Comparison of ENCODE assay signal across 27 cellular contexts in the genomic region with DNA sequence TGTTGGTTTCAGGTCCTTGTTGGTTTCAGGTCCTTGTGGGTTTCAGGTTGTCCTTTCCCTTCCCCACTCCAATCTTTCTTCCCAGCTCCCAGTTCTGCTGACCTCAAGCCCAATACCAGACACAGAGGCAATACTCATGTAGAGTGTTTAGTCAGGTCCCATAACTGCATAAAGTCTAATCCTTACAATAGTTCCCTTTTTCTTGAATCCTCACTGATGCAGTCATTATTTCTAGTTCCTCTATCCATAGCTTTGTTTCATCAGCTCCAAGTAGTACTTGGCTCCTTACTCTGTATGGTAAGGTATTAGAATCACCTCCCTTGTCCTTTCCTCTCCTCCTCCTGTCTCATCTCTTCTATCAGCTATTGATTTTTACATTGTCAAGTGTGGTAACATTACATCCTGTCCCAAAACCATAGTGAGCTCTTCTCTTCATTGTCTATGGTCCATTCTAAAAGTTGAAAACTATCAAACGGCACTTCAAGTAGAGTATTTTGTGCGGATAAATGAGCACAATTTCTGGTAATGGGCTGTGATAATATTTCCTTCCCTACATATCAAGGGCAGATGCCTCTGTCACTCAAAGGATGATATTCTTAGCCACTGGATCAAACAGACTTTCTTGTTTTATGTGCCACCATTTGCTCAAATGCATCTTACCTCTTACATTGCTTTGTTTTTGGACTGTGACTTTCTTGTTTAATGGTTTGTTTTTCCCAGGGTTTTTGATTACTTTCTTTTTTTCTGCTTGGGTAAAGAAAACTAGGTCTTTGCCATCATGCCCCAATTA. TPM values are rescaled to one million over a fixed set of nuclear protein-coding genes. Genes with fewer than 3 reads are reported as not detected.
DNase-seq lines count a peak whose midpoint lies in the region; ATAC-seq and TF ChIP-seq lines count a peak whose summit lies in the region.
"Had no signal": no experiment of that assay in that cellular context is flagged by ENCODE, and none has a peak within 500 bp of the region (broad histone marks: within the 10 kb centered on the region; RNA-seq: fewer than 3 reads in every experiment).

No MANE protein-coding gene starts in this region.

- DNase-seq in KBM-7, result peak; percentile 55
- DNase-seq in NOMO-1 treated with DMSO at 0.1 percent for 48 hours (lab: John Stamatoyannopoulos, UW; ENCODE audit: unreplicated experiment), result peak; percentile 88
- peak; percentile 1 for DNase-seq in endodermal cell
- no peak for DNase-seq in psoas muscle
- no peak for DNase-seq in testis
- no peak for DNase-seq in UCSD-AML1 (lab: John Stamatoyannopoulos, UW; ENCODE audit: unreplicated experiment)
- DNase-seq in stimulated activated CD4-positive, alpha-beta T cell treated with anti-CD3 and anti-CD28 coated beads, Interleukin-1b, Interleukin-23, amount 100 ng/mL, for 48 hours, result no peak
- DNase-seq: activated CD4-positive, alpha-beta T cell treated with anti-CD3 and anti-CD28 coated beads, Interleukin-2, amount 10 ng/mL, durations not matched to agents 24 days and 14 days; activated naive CD4-positive, alpha-beta T cell treated with anti-CD3 and anti-CD28 coated beads for 36 hours; activated T-cell treated with anti-CD3 and anti-CD28 coated beads, Interleukin-2, amount 50 U/mL, for 48 hours; amniotic stem cell; CD4-positive, alpha-beta T cell; DMS 273 treated with DMSO at 0.1 percent for 48 hours; effector CD8-positive, alpha-beta T cell; erythroblast; foreskin fibroblast; HFFc6; midbrain; NCI-H1092 treated with DMSO at 0.1 percent for 48 hours; NCI-H2029; NCI-H226; NCI-H748 treated with DMSO at 0.1 percent for 48 hours; WERI-Rb-1 had no signal

- H3K9me3 ChIP-seq in endodermal cell (ENCODE audit: control insufficient read depth, low read length) (peaks cover 11% of the 10 kb centered on the region), psoas muscle (no peaks in the 10 kb centered on the region), testis (no peaks in the 10 kb centered on the region)

- H3K4me1 Mint-ChIP-seq in endodermal cell, result peaks cover 17% of the 10 kb centered on the region
- H3K4me1 Mint-ChIP-seq: activated CD4-positive, alpha-beta T cell treated with anti-CD3 and anti-CD28 coated beads, Interleukin-2, amount 10 ng/mL, durations not matched to agents 24 days and 14 days; GM23338 had no signal

- in situ Hi-C loops in KBM-7 (cut with MboI; ENCODE audit: low pct_unique_long_range_greater_than_20kb, low sequenced_read_pairs), result no loop called here

- H3K27me3 ChIP-seq in endodermal cell (ENCODE audit: control insufficient read depth, insufficient read depth, low read length, poor library complexity, severe bottlenecking) (peaks cover 78% of the 10 kb centered on the region), psoas muscle (ENCODE audit: insufficient read depth in 3 of 3, low read length in 2 of 3) (no peaks in the 10 kb centered on the region), testis (no peaks in the 10 kb centered on the region)

- ATAC-seq in psoas muscle, result peak in 3 of 4 donors; percentile 52 to 72 (median 69)
- ATAC-seq in HG02610 (IDR thresholded peaks at IDR 0.05; ENCODE audit: unreplicated experiment), result no peak
- ATAC-seq: GM23338, Right ventricle myocardium inferior had no signal

- intact Hi-C loops in psoas muscle (cut with DNase I), result loop anchor here in 1 of 2 donors (1.0 kb wide), 1 partner anchor 28 kb away; no protein-coding TSS in a partner anchor
- intact Hi-C loops in testis (cut with DNase I; ENCODE audit: low total_unique reads), result no loop called here

- TF ChIP-seq CTCF in endodermal cell (conservative IDR thresholded peaks at IDR 0.05) (no peak), psoas muscle (IDR thresholded peaks at IDR 0.05) (no peak), testis (IDR thresholded peaks at IDR 0.05) (no peak)

- H3K4me3 Mint-ChIP-seq in endodermal cell, result no peak overlapping the region
- H3K4me3 Mint-ChIP-seq: activated CD4-positive, alpha-beta T cell treated with anti-CD3 and anti-CD28 coated beads, Interleukin-2, amount 10 ng/mL, durations not matched to agents 24 days and 14 days; activated naive CD4-positive, alpha-beta T cell treated with anti-CD3 and anti-CD28 coated beads for 36 hours; CD4-positive, alpha-beta T cell; GM23338; HFFc6 had no signal

- no peak overlapping the region for H3K9ac ChIP-seq in endodermal cell (ENCODE audit: extremely low read depth, low read length, poor library complexity, severe bottlenecking)
- H3K9ac ChIP-seq: KMS-11 had no signal

- 78 to 100% methylated on average over 1 to 2 of the region's 2 CpGs for WGBS in endodermal cell (ENCODE audit: insufficient coverage in 1 of 2, insufficient read length in 1 of 2), 2 experiments
- WGBS in psoas muscle, 3 donors, result 36 to 38% (median 38%) methylated on average over 2 of the region's 2 CpGs
- WGBS in testis, 2 donors, result 86 to 96% methylated on average over 2 of the region's 2 CpGs

- H3K4me3 ChIP-seq in endodermal cell (ENCODE audit: low read length) (no peak overlapping the region), psoas muscle (no peak overlapping the region), testis (no peak overlapping the region)
- H3K4me3 ChIP-seq: GM23338 had no signal

- no peaks in the 10 kb centered on the region for H3K36me3 Mint-ChIP-seq in endodermal cell (ENCODE audit: low read depth)

- H3K9me3 Mint-ChIP-seq in endodermal cell, result peaks cover 6% of the 10 kb centered on the region
- H3K9me3 Mint-ChIP-seq: CD4-positive, alpha-beta T cell; GM23338; HFFc6 had no signal

- H3K27ac ChIP-seq in endodermal cell (ENCODE audit: low read depth, low read length) (no peak overlapping the region), psoas muscle (peak overlapping the region; percentile 72), testis (no peak overlapping the region)
- H3K27ac ChIP-seq: KMS-11, WERI-Rb-1 had no signal

- no peak for TF ChIP-seq POLR2A in testis (IDR thresholded peaks at IDR 0.05)

- no peaks in the 10 kb centered on the region for H3K36me3 ChIP-seq in endodermal cell (ENCODE audit: control insufficient read depth, insufficient read depth, low read length)
- no peaks in the 10 kb centered on the region for H3K36me3 ChIP-seq in psoas muscle (ENCODE audit: insufficient read depth in 1 of 2, low read depth in 1 of 2)
- H3K36me3 ChIP-seq in testis (ENCODE audit: low read depth, missing control alignments), result no peaks in the 10 kb centered on the region
- H3K36me3 ChIP-seq: WERI-Rb-1 had no signal

- H3K4me1 ChIP-seq in endodermal cell (ENCODE audit: control insufficient read depth, insufficient read depth, low read length) (peaks cover 11% of the 10 kb centered on the region), psoas muscle (peaks cover 31% of the 10 kb centered on the region), testis (peaks cover 4% of the 10 kb centered on the region)

- peaks cover 69% of the 10 kb centered on the region for H3K27me3 Mint-ChIP-seq in endodermal cell (ENCODE audit: insufficient read depth)

- no peak overlapping the region for H3K27ac Mint-ChIP-seq in endodermal cell
- H3K27ac Mint-ChIP-seq: activated CD4-positive, alpha-beta T cell treated with anti-CD3 and anti-CD28 coated beads, Interleukin-2, amount 10 ng/mL, durations not matched to agents 24 days and 14 days; activated naive CD4-positive, alpha-beta T cell treated with anti-CD3 and anti-CD28 coated beads for 36 hours; CD4-positive, alpha-beta T cell; GM23338; HFFc6 had no signal

RNA-seq across cellular contexts. Expression of a gene that starts 57.2 kb away (rescaled TPM):
- total RNA-seq in endodermal cell, result 10 to 100 TPM; 15.7 to 23.1 TPM
- polyA plus RNA-seq in endodermal cell (2013, experiment 1 of 2), result 17.2 TPM
- polyA plus RNA-seq in endodermal cell (2013, experiment 2 of 2), result 16.2 TPM
- 10 to 100 TPM; 11.0 to 49.6 (median 30.8) TPM for total RNA-seq in psoas muscle
- polyA plus RNA-seq in psoas muscle, result 10 to 100 TPM; 13.2 to 73.2 (median 49.9) TPM
- total RNA-seq in testis, result 10 to 100 TPM; 10.7 to 19.0 TPM
- polyA plus RNA-seq in testis (ENCODE audit: insufficient read depth, low read depth, low replicate concordance), result 14.0 TPM

Comparison
In these comparisons a context has a peak if more than half of its experiments do, and no peak if none do; other contexts are left out.
1. DNase-seq: peak in KBM-7 (single experiment), NOMO-1 treated with DMSO at 0.1 percent for 48 hours (single experiment) and endodermal cell (single experiment); none in psoas muscle (0 of 2), testis (single experiment), UCSD-AML1 (single experiment) and stimulated activated CD4-positive, alpha-beta T cell treated with anti-CD3 and anti-CD28 coated beads, Interleukin-1b, Interleukin-23, amount 100 ng/mL, for 48 hours (single experiment).